8 cellular contexts compared by ENCODE assay signal in the genomic region with DNA sequence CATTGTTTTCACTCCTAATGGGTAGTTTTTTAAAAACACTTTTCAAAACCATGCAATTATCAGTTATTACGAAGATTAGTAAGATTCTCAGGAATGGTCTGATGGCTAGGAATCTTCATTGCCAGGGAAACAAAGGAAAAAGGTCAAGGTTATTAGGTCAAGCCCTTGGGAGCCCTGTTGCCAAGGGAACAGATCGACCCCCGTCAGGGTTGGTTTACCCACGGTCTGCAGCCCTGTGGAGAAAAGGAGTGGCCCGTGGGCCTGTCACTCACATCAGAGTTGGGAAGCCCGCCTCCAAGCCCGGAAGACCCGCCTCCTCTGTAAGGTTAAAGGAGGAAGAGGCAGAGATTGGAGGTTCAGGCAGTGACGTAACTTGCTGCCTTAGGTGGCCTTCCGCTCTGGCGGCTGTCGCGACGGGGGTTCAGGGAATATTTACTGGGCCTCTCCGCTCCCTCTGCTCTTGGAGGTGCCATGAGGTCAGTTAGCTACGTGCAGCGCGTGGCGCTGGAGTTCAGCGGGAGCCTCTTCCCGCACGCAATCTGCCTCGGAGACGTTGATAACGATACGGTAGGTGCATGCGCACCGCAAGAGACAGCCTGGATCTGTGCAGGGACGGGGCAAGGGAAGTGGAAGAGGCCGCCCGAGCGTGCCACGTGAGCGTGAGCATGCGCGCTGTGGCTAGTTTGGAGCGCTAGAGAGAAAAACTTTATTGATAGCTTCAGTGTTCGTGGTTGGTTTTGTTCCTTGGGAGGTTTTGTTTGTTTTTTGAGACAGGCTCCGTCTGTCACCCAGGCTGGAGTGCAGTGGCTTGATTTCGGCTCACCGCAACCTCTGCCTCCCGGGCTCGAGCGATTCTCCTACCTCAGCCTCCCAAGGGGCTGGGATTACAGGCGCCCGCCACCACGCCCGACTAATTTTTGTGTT. TPM values are rescaled to one million over a fixed set of nuclear protein-coding genes. Genes with fewer than 3 reads are reported as not detected.
DNase-seq lines count a peak whose midpoint lies in the region; ATAC-seq and TF ChIP-seq lines count a peak whose summit lies in the region.

A gene (plus strand): TSS at position 379 of the 924 bp plus-strand sequence. CDS start 93 bp downstream, at position 472.

- 0% methylated on average over 48 of the region's 48 CpGs for WGBS in esophagus, 2 donors

- H3K4me2 ChIP-seq in KMS-11, result peak within 1 kb of the TSS; percentile 91

- H4K20me1 ChIP-seq in KMS-11 (ENCODE audit: insufficient read depth), result no peaks in the 10 kb centered on the region

- H3K4me1 ChIP-seq in KMS-11 (ENCODE audit: low read depth, poor library complexity, severe bottlenecking) (peaks cover 16% of the 10 kb centered on the region), Peyer's patch (peaks cover 0 to 17% (median 12%) of the 10 kb centered on the region in 4 donors), esophagus (ENCODE audit: control insufficient read depth in 2 of 2, insufficient read depth in 2 of 2, low read length in 1 of 2) (peaks cover 0 to 2% of the 10 kb centered on the region in 2 donors), mucosa of stomach (ENCODE audit: control insufficient read depth, insufficient read depth, low read length) (peaks cover 7% of the 10 kb centered on the region)

- H3K79me2 ChIP-seq in KMS-11 (ENCODE audit: insufficient read depth, low read depth), result peaks cover 17% of the 10 kb centered on the region; the same call in 1 of the 2 replicates

- peak; percentile 94 for ATAC-seq in GM21737 (IDR thresholded peaks at IDR 0.05; ENCODE audit: unreplicated experiment)

- H3K9me3 ChIP-seq in Peyer's patch (no peaks in the 10 kb centered on the region), esophagus (ENCODE audit: control insufficient read depth in 2 of 2, insufficient read depth in 1 of 2, low read depth in 1 of 2, low read length in 1 of 2) (no peaks in the 10 kb centered on the region), mucosa of stomach (ENCODE audit: control insufficient read depth, low read length) (no peaks in the 10 kb centered on the region)

- peak; percentile 98 for DNase-seq in DMS79 (lab: John Stamatoyannopoulos, UW)
- peak; percentile 95 to 99 (median 99) for DNase-seq in Peyer's patch
- peak; percentile 96 to 97 for DNase-seq in activated T-cell treated with anti-CD3 and anti-CD28 coated beads, Interleukin-2, amount 50 U/mL, for 48 hours
- DNase-seq in stimulated activated CD8-positive, alpha-beta memory T cell treated with anti-CD3 and anti-CD28 coated beads, Interleukin-7, amount 100 ng/mL, for 1 hour (ENCODE audit: low read depth in 2 of 2), result peak; percentile 84 to 89

- H3K36me3 ChIP-seq in KMS-11 (ENCODE audit: insufficient read depth), result no peaks in the 10 kb centered on the region
- H3K36me3 ChIP-seq in Peyer's patch, result peaks cover 0 to 6% (median 0%) of the 10 kb centered on the region in 3 donors
- peaks cover 0 to 3% of the 10 kb centered on the region in 2 donors for H3K36me3 ChIP-seq in esophagus (ENCODE audit: control insufficient read depth in 2 of 2, insufficient read depth in 2 of 2, low read length in 1 of 2)
- H3K36me3 ChIP-seq in mucosa of stomach (ENCODE audit: control insufficient read depth, insufficient read depth, low read length), result no peaks in the 10 kb centered on the region

- H2AFZ ChIP-seq in KMS-11 (ENCODE audit: low read depth), result peak within 1 kb of the TSS; percentile 84

- TF ChIP-seq CTCF in KMS-11 (conservative IDR thresholded peaks at IDR 0.05; ENCODE audit: low read depth, low read length) (no peak), Peyer's patch (IDR thresholded peaks at IDR 0.05) (peak in 1 of 6 experiments; percentile 1)

- H3K27ac ChIP-seq in KMS-11 (peak within 1 kb of the TSS; percentile 92), Peyer's patch (peak within 1 kb of the TSS; percentile 78 to 94 (median 92)), esophagus (ENCODE audit: low read depth in 2 of 2, low read length in 1 of 2) (peak within 1 kb of the TSS; percentile 87 to 98)

- TF ChIP-seq POLR2A in Peyer's patch (IDR thresholded peaks at IDR 0.05), result peak; percentile 92 to 93

- H3K4me3 ChIP-seq in KMS-11 (IDR thresholded peaks at IDR 0.05; ENCODE audit: insufficient read depth, low read depth, low read length), result no peak within 1 kb of the TSS
- H3K4me3 ChIP-seq in Peyer's patch, result peak within 1 kb of the TSS; percentile 61 to 80 (median 72)
- H3K4me3 ChIP-seq in esophagus (ENCODE audit: low read depth in 1 of 2, low read length in 2 of 2), result peak within 1 kb of the TSS; percentile 71 to 76
- H3K4me3 ChIP-seq in mucosa of stomach (ENCODE audit: low read length), result peak within 1 kb of the TSS; percentile 95

- H3K9ac ChIP-seq in KMS-11, result peak within 1 kb of the TSS; percentile 96
- peak within 1 kb of the TSS; percentile 80 for H3K9ac ChIP-seq in mucosa of stomach (ENCODE audit: low read length)

- H3K27me3 ChIP-seq in KMS-11 (ENCODE audit: insufficient read depth, low read depth) (no peaks in the 10 kb centered on the region), Peyer's patch (no peaks in the 10 kb centered on the region), esophagus (ENCODE audit: control insufficient read depth in 1 of 2, insufficient read depth in 2 of 2, low read length in 2 of 2) (no peaks in the 10 kb centered on the region), mucosa of stomach (ENCODE audit: control insufficient read depth, insufficient read depth, low read length) (no peaks in the 10 kb centered on the region)

RNA-seq across cellular contexts. Expression of the gene that starts here (rescaled TPM):
- total RNA-seq in Peyer's patch, result 100 to 1,000 TPM in 2 of 4 donors, 10 to 100 TPM in 2; 50.8 to 119 (median 102) TPM
- polyA plus RNA-seq in esophagus, result 10 to 100 TPM; 19.9 to 31.2 TPM
